ENCODE assay signal across 1 cellular context in genomic region chr12:31317471-31318397, GRCh38.
TF ChIP-seq lines count a peak whose summit lies in the region.

No MANE protein-coding gene starts in this region.

TF ChIP-seq in WTC11, 78 proteins besides CTCF, POLR2A, EP300 and RAD21 (continued from another document):
- TF ChIP-seq, protein P1, sequence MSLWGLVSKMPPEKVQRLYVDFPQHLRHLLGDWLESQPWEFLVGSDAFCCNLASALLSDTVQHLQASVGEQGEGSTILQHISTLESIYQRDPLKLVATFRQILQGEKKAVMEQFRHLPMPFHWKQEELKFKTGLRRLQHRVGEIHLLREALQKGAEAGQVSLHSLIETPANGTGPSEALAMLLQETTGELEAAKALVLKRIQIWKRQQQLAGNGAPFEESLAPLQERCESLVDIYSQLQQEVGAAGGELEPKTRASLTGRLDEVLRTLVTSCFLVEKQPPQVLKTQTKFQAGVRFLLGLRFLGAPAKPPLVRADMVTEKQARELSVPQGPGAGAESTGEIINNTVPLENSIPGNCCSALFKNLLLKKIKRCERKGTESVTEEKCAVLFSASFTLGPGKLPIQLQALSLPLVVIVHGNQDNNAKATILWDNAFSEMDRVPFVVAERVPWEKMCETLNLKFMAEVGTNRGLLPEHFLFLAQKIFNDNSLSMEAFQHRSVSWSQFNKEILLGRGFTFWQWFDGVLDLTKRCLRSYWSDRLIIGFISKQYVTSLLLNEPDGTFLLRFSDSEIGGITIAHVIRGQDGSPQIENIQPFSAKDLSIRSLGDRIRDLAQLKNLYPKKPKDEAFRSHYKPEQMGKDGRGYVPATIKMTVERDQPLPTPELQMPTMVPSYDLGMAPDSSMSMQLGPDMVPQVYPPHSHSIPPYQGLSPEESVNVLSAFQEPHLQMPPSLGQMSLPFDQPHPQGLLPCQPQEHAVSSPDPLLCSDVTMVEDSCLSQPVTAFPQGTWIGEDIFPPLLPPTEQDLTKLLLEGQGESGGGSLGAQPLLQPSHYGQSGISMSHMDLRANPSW (CRISPR knock-in tag; conservative IDR thresholded peaks at IDR 0.05; ENCODE audit: low read depth): no peak
- TF ChIP-seq ZSCAN18 (CRISPR knock-in tag; IDR thresholded peaks at IDR 0.05): no peak
- TF ChIP-seq NR2C2 (CRISPR knock-in tag; IDR thresholded peaks at IDR 0.05): no peak
- no peak for TF ChIP-seq ZNF425 (CRISPR knock-in tag; conservative IDR thresholded peaks at IDR 0.05)
